16 cellular contexts compared by ENCODE assay signal in genomic region chr6:166830891-166831363, GRCh38.
DNase-seq lines count a peak whose midpoint lies in the region; ATAC-seq and TF ChIP-seq lines count a peak whose summit lies in the region.
"Had no signal": no experiment of that assay in that cellular context is flagged by ENCODE, and none has a peak within 500 bp of the region (broad histone marks: within the 10 kb centered on the region; RNA-seq: fewer than 3 reads in every experiment).

No MANE protein-coding gene starts in this region.

- H3K4me1 Mint-ChIP-seq in activated T-helper 17 cell treated with anti-CD3 and anti-CD28 coated beads, Interleukin-2, amount 50 U/mL, for 72 hours: peaks cover 20% of the 10 kb centered on the region

- peaks cover 12% of the 10 kb centered on the region for H3K9me3 Mint-ChIP-seq in activated T-helper 17 cell treated with anti-CD3 and anti-CD28 coated beads, Interleukin-2, amount 50 U/mL, for 72 hours

- H3K27ac Mint-ChIP-seq in activated T-helper 17 cell treated with anti-CD3 and anti-CD28 coated beads, Interleukin-2, amount 50 U/mL, for 72 hours: peak overlapping the region; percentile 83
- H3K27ac Mint-ChIP-seq: activated naive CD8-positive, alpha-beta T cell; T-helper 1 cell treated with Interleukin-12 subunit alpha and Interleukin-12 subunit beta and Interleukin-4 antibody, amounts not matched to agents 30 μg/mL and 1 μg/mL, for 36 hours had no signal

- H3K27me3 Mint-ChIP-seq in activated T-helper 17 cell treated with anti-CD3 and anti-CD28 coated beads, Interleukin-2, amount 50 U/mL, for 72 hours: peaks cover 4% of the 10 kb centered on the region
- H3K27me3 Mint-ChIP-seq: activated naive CD8-positive, alpha-beta T cell had no signal

- peak overlapping the region; percentile 55 for H3K4me3 Mint-ChIP-seq in activated T-helper 17 cell treated with anti-CD3 and anti-CD28 coated beads, Interleukin-2, amount 50 U/mL, for 72 hours
- H3K4me3 Mint-ChIP-seq: activated naive CD8-positive, alpha-beta T cell; naive thymus-derived CD8-positive, alpha-beta T cell; T-helper 1 cell treated with Interleukin-12 subunit alpha and Interleukin-12 subunit beta and Interleukin-4 antibody, amounts not matched to agents 30 μg/mL and 1 μg/mL, for 36 hours had no signal

- no peaks in the 10 kb centered on the region for H3K36me3 Mint-ChIP-seq in activated T-helper 17 cell treated with anti-CD3 and anti-CD28 coated beads, Interleukin-2, amount 50 U/mL, for 72 hours (ENCODE audit: low read depth)
- H3K36me3 Mint-ChIP-seq: activated naive CD8-positive, alpha-beta T cell; naive thymus-derived CD8-positive, alpha-beta T cell had no signal

- TF ChIP-seq POLR2A in erythroblast (IDR thresholded peaks at IDR 0.05; ENCODE audit: low read length): no peak

- DNase-seq in erythroblast (lab: John Stamatoyannopoulos, UW) (no peak), NCI-H128 (lab: John Stamatoyannopoulos, UW; ENCODE audit: unreplicated experiment) (no peak), NCI-H2029 treated with DMSO at 0.1 percent for 48 hours (lab: John Stamatoyannopoulos, UW) (no peak)
- no peak for DNase-seq in activated effector memory CD4-positive, alpha-beta T cell treated with anti-CD3 and anti-CD28 coated beads, Interleukin-2, amount 50 U/mL, for 16 hours
- DNase-seq: BE2C; heart right ventricle; naive thymus-derived CD8-positive, alpha-beta T cell; NCI-H345; substantia nigra had no signal

- peak; percentile 34 for ATAC-seq in GM18907 (IDR thresholded peaks at IDR 0.05; ENCODE audit: unreplicated experiment)
- ATAC-seq in GM21390 (IDR thresholded peaks at IDR 0.05; ENCODE audit: unreplicated experiment): peak; percentile 12
- ATAC-seq in HG02973 (IDR thresholded peaks at IDR 0.05; ENCODE audit: unreplicated experiment): peak; percentile 19
- ATAC-seq in activated T-helper 17 cell treated with anti-CD3 and anti-CD28 coated beads, Interleukin-2, amount 50 U/mL, for 72 hours (replicated peaks): peak; percentile 32
- ATAC-seq: heart right ventricle; naive thymus-derived CD8-positive, alpha-beta T cell; sciatic nerve had no signal
